Comparison of ENCODE assay signal across 17 cellular contexts in the genomic region with DNA sequence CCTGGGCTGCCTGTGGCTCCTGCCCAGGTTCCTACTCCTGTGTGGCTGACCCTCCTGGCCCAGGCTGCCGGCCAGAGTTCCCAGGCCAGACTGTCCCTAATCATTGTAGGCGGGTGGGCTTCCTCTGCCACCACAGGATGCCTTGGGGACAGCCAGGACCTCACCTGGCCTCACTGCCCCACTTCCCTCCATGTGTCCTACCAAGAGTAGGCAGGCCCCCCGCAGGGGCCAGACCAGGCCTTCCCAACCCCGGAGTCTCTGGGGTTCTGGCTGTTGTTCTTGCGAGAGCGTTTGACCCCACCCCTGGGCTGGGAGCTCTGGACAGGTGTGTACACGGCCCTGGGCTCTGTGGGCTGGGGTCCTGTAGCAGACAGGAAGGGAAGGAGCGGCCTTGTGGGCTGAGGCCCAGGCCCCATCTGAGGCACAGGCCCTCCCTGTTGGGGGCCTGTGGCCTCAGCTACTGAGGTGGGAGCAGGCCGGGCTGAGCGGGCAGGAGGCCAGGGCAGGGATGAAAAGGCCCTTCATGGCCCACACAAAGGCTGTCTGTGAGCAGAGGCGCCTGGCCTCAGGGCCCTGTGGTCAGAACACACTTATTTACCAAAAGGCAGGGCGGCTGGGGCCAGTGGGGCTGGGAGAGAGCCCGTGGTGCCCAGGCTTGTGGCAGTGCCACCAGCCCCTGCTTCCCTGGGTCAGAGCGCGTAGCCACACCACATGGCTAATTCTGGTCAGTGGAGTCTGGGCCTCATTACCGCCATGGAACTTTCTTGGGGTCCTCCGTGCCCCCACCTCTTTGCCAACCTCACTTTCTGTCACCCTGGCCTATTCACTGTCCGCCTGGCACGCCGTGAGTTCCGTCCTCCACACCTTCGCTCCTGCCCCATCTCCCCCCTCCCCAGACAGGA. TPM values are rescaled to one million over a fixed set of nuclear protein-coding genes. Genes with fewer than 3 reads are reported as not detected.
A peak's percentile ranks its signal among the peaks of the same experiment; 100 is the strongest.
DNase-seq lines count a peak whose midpoint lies in the region; ATAC-seq and TF ChIP-seq lines count a peak whose summit lies in the region.
"Had no signal": no experiment of that assay in that cellular context is flagged by ENCODE, and none has a peak within 500 bp of the region (broad histone marks: within the 10 kb centered on the region; RNA-seq: fewer than 3 reads in every experiment).

No MANE protein-coding gene starts in this region.

- H3K27me3 Mint-ChIP-seq in natural killer cell treated with Interleukin-12 subunit alpha and Interleukin-12 subunit beta and Interleukin-15 and Interleukin-18, amount 100 ng/mL, for 72 hours: peaks cover 6 to 9% of the 10 kb centered on the region in 2 donors
- H3K27me3 Mint-ChIP-seq in natural killer cell (ENCODE audit: low read depth in 2 of 2): peaks cover 8 to 10% of the 10 kb centered on the region in 2 donors

- DNase-seq in natural killer cell treated with Interleukin-12 subunit alpha and Interleukin-12 subunit beta and Interleukin-15 and Interleukin-18, amount 100 ng/mL, for 72 hours (ENCODE audit: low spot score): peak; percentile 57
- DNase-seq in natural killer cell (no peak), epidermal melanocyte (ENCODE audit: insufficient read length, low spot score) (peak; percentile 85), occipital lobe (lab: John Stamatoyannopoulos, UW) (peak; percentile 78), NCI-H2107 (lab: John Stamatoyannopoulos, UW) (no peak), NCI-H2227 (lab: John Stamatoyannopoulos, UW; ENCODE audit: unreplicated experiment) (no peak)
- no peak for DNase-seq in stimulated activated CD4-positive, alpha-beta T cell treated with anti-CD3 and anti-CD28 coated beads, Interleukin-12 subunit alpha, Interleukin-12 subunit beta, amount 100 ng/mL, for 4 hours
- DNase-seq: activated naive CD4-positive, alpha-beta T cell treated with anti-CD3 and anti-CD28 coated beads, Interleukin-2, amount 50 U/mL, for 16 hours; Calu3; effector memory CD4-positive, alpha-beta T cell; NCI-H1417 treated with DMSO at 0.1 percent for 48 hours; stimulated activated naive CD8-positive, alpha-beta T cell treated with anti-CD3 and anti-CD28 coated beads, Interleukin-15, amount 100 ng/mL, for 72 hours; T-helper 17 cell had no signal

- no peak overlapping the region for H3K4me3 Mint-ChIP-seq in natural killer cell treated with Interleukin-12 subunit alpha and Interleukin-12 subunit beta and Interleukin-15 and Interleukin-18, amount 100 ng/mL, for 72 hours
- no peak overlapping the region for H3K4me3 Mint-ChIP-seq in natural killer cell
- H3K4me3 Mint-ChIP-seq: stimulated activated naive CD8-positive, alpha-beta T cell treated with anti-CD3 and anti-CD28 coated beads, Interleukin-15, amount 100 ng/mL, for 72 hours; T-helper 17 cell had no signal

- intact Hi-C loops in natural killer cell (cut with micrococcal nuclease): no loop called here

- ATAC-seq in natural killer cell treated with Interleukin-12 subunit alpha and Interleukin-12 subunit beta and Interleukin-15 and Interleukin-18, amount 100 ng/mL, for 72 hours: no peak
- ATAC-seq in natural killer cell: no peak
- no peak for ATAC-seq in GM21515 (IDR thresholded peaks at IDR 0.05; ENCODE audit: unreplicated experiment)
- ATAC-seq: body of pancreas; GM12878; psoas muscle; stimulated activated naive CD8-positive, alpha-beta T cell treated with anti-CD3 and anti-CD28 coated beads, Interleukin-15, amount 100 ng/mL, for 72 hours; T-helper 17 cell had no signal

- no peaks in the 10 kb centered on the region for H3K36me3 Mint-ChIP-seq in natural killer cell treated with Interleukin-12 subunit alpha and Interleukin-12 subunit beta and Interleukin-15 and Interleukin-18, amount 100 ng/mL, for 72 hours
- no peaks in the 10 kb centered on the region for H3K36me3 Mint-ChIP-seq in natural killer cell

- H3K27ac Mint-ChIP-seq in natural killer cell treated with Interleukin-12 subunit alpha and Interleukin-12 subunit beta and Interleukin-15 and Interleukin-18, amount 100 ng/mL, for 72 hours: no peak overlapping the region
- H3K27ac Mint-ChIP-seq in natural killer cell: no peak overlapping the region
- H3K27ac Mint-ChIP-seq: stimulated activated naive CD8-positive, alpha-beta T cell treated with anti-CD3 and anti-CD28 coated beads, Interleukin-15, amount 100 ng/mL, for 72 hours; T-helper 17 cell had no signal

- H3K4me1 Mint-ChIP-seq in natural killer cell treated with Interleukin-12 subunit alpha and Interleukin-12 subunit beta and Interleukin-15 and Interleukin-18, amount 100 ng/mL, for 72 hours (ENCODE audit: low read depth in 2 of 2): peaks cover 0 to 5% of the 10 kb centered on the region in 2 donors
- H3K4me1 Mint-ChIP-seq in natural killer cell: peaks cover 0 to 11% of the 10 kb centered on the region in 2 donors

- H3K9me3 Mint-ChIP-seq in natural killer cell treated with Interleukin-12 subunit alpha and Interleukin-12 subunit beta and Interleukin-15 and Interleukin-18, amount 100 ng/mL, for 72 hours: no peaks in the 10 kb centered on the region
- H3K9me3 Mint-ChIP-seq in natural killer cell: no peaks in the 10 kb centered on the region
- H3K9me3 Mint-ChIP-seq: stimulated activated naive CD8-positive, alpha-beta T cell treated with anti-CD3 and anti-CD28 coated beads, Interleukin-15, amount 100 ng/mL, for 72 hours had no signal

- no peak for TF ChIP-seq CTCF in natural killer cell (IDR thresholded peaks at IDR 0.05)

RNA-seq across cellular contexts. Expression of gene SNORC, which starts 2.0 kb away (rescaled TPM):
- total RNA-seq in natural killer cell treated with Interleukin-12 subunit alpha and Interleukin-12 subunit beta and Interleukin-15 and Interleukin-18, amount 100 ng/mL, for 72 hours: 1 to 10 TPM; 1.5 TPM
- total RNA-seq in natural killer cell: 1 to 10 TPM in 1 of 3 donors, under 1 TPM in 2; 0.47 to 1.0 (median 0.98) TPM
- 1.6 TPM for total RNA-seq in occipital lobe

Comparison
In these comparisons a context has a peak if more than half of its experiments do, and no peak if none do; other contexts are left out.
1. DNase-seq: peak in natural killer cell treated with Interleukin-12 subunit alpha and Interleukin-12 subunit beta and Interleukin-15 and Interleukin-18, amount 100 ng/mL, for 72 hours (single experiment), epidermal melanocyte (single experiment) and occipital lobe (single experiment); none in natural killer cell (single experiment), NCI-H2107 (single experiment), stimulated activated CD4-positive, alpha-beta T cell treated with anti-CD3 and anti-CD28 coated beads, Interleukin-12 subunit alpha, Interleukin-12 subunit beta, amount 100 ng/mL, for 4 hours (single experiment) and NCI-H2227 (single experiment).